Comparison of ENCODE assay signal across 3 cellular contexts in genomic region chr6:57950430-57950829, GRCh38.
DNase-seq lines count a peak whose midpoint lies in the region; ATAC-seq, FAIRE-seq and TF ChIP-seq lines count a peak whose summit lies in the region.
"Not testable (repeated sequence)": the region's sequence is repeated elsewhere in the genome, so short reads cannot be mapped to it uniquely, and the experiment has no call there.

No MANE protein-coding gene starts in this region.

- peak; percentile 40 for FAIRE-seq in HTR-8/SVneo (lab: Jason Lieb, UNC)

- intact Hi-C loops in psoas muscle (cut with DNase I), result not testable (repeated sequence)

- not testable (repeated sequence) for H3K27ac ChIP-seq in psoas muscle

- peaks cover 0 to 36% of the 10 kb centered on the region in 2 donors for H3K36me3 ChIP-seq in psoas muscle (ENCODE audit: insufficient read depth in 1 of 2, low read depth in 1 of 2)

- H3K9me3 ChIP-seq in psoas muscle, result not testable (repeated sequence)

- DNase-seq in HTR-8/SVneo (ENCODE audit: insufficient read length, low spot score); psoas muscle: not testable (repeated sequence)
- peak; percentile 15 for DNase-seq in myocyte (ENCODE audit: low read depth)

- 66 to 73% (median 68%) methylated on average over 4 of the region's 4 CpGs for WGBS in psoas muscle, 3 donors

- peak in 3 of 4 donors; percentile 49 to 58 (median 50) for ATAC-seq in psoas muscle

- not testable (repeated sequence) for H3K27me3 ChIP-seq in psoas muscle (ENCODE audit: insufficient read depth in 3 of 3, low read length in 2 of 3)

- not testable (repeated sequence) for TF ChIP-seq CTCF in psoas muscle (IDR thresholded peaks at IDR 0.05)

- not testable (repeated sequence) for H3K4me3 ChIP-seq in psoas muscle

- not testable (repeated sequence) for H3K4me1 ChIP-seq in psoas muscle
